ENCODE assay signal across 8 cellular contexts in the genomic region with DNA sequence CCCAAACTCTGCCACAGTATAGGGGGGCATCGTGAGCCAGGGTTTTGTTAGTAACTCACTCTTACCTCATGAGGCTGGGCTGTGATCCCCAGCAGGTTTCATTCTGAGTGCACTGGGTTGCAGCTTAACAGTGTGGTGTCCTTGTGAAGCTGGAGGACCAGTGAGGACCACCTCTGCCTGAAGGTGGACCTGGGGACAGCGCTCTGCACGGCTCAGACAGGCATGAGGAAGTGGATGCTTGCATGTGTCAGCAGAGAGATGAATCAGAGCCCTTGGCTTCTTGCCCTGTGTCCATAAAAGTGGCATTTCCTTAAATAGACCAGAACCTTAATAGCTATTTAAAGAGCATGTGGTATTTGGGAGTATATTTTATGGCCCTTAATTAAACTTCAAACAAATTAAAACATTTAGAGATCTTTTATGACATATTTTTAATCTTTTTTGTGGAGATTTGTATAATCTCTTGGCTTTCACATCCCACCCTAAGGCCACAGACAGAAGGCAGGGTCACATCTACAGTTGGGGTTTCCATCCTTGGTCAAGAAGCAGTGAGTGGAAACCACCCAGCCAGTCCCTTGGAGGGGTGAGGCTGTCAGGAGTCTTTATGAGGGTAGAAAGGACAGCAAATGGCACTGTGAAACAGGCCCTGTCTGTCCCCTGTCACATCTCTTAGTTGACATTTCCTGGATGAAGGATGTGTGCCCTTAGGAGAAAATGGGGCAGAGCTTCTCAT. TPM values are rescaled to one million over a fixed set of nuclear protein-coding genes. Genes with fewer than 3 reads are reported as not detected.
A peak's percentile ranks its signal among the peaks of the same experiment; 100 is the strongest.
DNase-seq lines count a peak whose midpoint lies in the region; ATAC-seq and TF ChIP-seq lines count a peak whose summit lies in the region.

No MANE protein-coding gene starts in this region.

- WGBS in suprapubic skin = 12% methylated on average over 3 of the region's 3 CpGs

- H3K27ac Mint-ChIP-seq in MCF 10A (ENCODE audit: low read depth, unreplicated experiment) = peak overlapping the region; percentile 4

- TF ChIP-seq POLR2A in suprapubic skin (IDR thresholded peaks at IDR 0.05) = no peak

- no peak overlapping the region for H3K4me3 ChIP-seq in suprapubic skin

- H3K4me3 Mint-ChIP-seq in MCF 10A (ENCODE audit: unreplicated experiment) = no peak overlapping the region

- peaks cover 20% of the 10 kb centered on the region for H3K36me3 Mint-ChIP-seq in MCF 10A (ENCODE audit: insufficient read depth, unreplicated experiment)

- H3K27me3 ChIP-seq in layer of hippocampus (ENCODE audit: control insufficient read depth, insufficient read depth, low read length) (no peaks in the 10 kb centered on the region), suprapubic skin (no peaks in the 10 kb centered on the region)

- ATAC-seq in GM18868 (IDR thresholded peaks at IDR 0.05; ENCODE audit: unreplicated experiment) = no peak

- H3K4me1 Mint-ChIP-seq in MCF 10A (ENCODE audit: insufficient read depth, unreplicated experiment) = peaks cover 16% of the 10 kb centered on the region

- BruUV-seq in MCF 10A (replicated peaks; lab: Mats Ljungman, UMichigan) = no TSS peak

- H3K36me3 ChIP-seq in suprapubic skin = peaks cover 12% of the 10 kb centered on the region

- DNase-seq in ACHN = peak; percentile 82
- DNase-seq in GM13976 (ENCODE audit: low spot score) = peak; percentile 53
- DNase-seq in NCI-H774 (lab: John Stamatoyannopoulos, UW) = peak; percentile 63
- peak; percentile 88 for DNase-seq in MCF 10A (ENCODE audit: unreplicated experiment)
- peak in 1 of 2 donors; percentile 82 for DNase-seq in suprapubic skin (ENCODE audit: low spot score in 2 of 2)
- DNase-seq in cerebellar nuclear complex (lab: John Stamatoyannopoulos, UW) = no peak

- no peaks in the 10 kb centered on the region for H3K27me3 Mint-ChIP-seq in MCF 10A (ENCODE audit: insufficient read depth, unreplicated experiment)

- POLR2A ChIA-PET in MCF 10A (lab: Yijun Ruan, JAX) = interaction anchor here (0.6 to 1.4 kb wide), 2 partner anchors 14 to 202 kb away, joined by 3 read pairs; no protein-coding TSS in a partner anchor

- TF ChIP-seq EP300 in suprapubic skin (IDR thresholded peaks at IDR 0.05) = no peak

- no peaks in the 10 kb centered on the region for H3K9me3 Mint-ChIP-seq in MCF 10A (ENCODE audit: unreplicated experiment)

- TF ChIP-seq CTCF in GM13976 (IDR thresholded peaks at IDR 0.05; ENCODE audit: borderline replicate concordance, control extremely low read depth, extremely low read depth, insufficient read depth, missing control alignments) (no peak), MCF 10A (IDR thresholded peaks at IDR 0.05; ENCODE audit: unreplicated experiment) (no peak), suprapubic skin (IDR thresholded peaks at IDR 0.05) (no peak)

- H3K27ac ChIP-seq in layer of hippocampus (ENCODE audit: low read depth, low read length) (peak overlapping the region; percentile 69), suprapubic skin (peak overlapping the region; percentile 17)

- CTCF ChIA-PET in MCF 10A (lab: Yijun Ruan, JAX) = interaction anchor here (0.7 to 1.9 kb wide), 2 partner anchors 23 to 120 kb away, joined by 3 to 9 read pairs; no protein-coding TSS in a partner anchor

- in situ Hi-C loops in ACHN (cut with HindIII; ENCODE audit: low pct_ligation_motif_present, low pct_unique_long_range_greater_than_20kb, low sequenced_read_pairs) (loop anchor here (25.0 kb wide), 1 partner anchor 110 kb away; no protein-coding TSS in a partner anchor), GM13976 (cut with MboI; ENCODE audit: low sequenced_read_pairs, unreplicated experiment) (no loop called here)

- H3K4me1 ChIP-seq in suprapubic skin = peaks cover 29% of the 10 kb centered on the region

- no peaks in the 10 kb centered on the region for H3K9me3 ChIP-seq in suprapubic skin

- intact Hi-C loops in MCF 10A (cut with micrococcal nuclease) = no loop called here

RNA-seq across cellular contexts. Expression of a gene that starts 24.8 kb away (rescaled TPM):
- total RNA-seq in MCF 10A (2022) (0.96 and 1.4 TPM in 2 replicates), suprapubic skin (1 to 10 TPM; 2.2 to 5.1 (median 3.4) TPM)

Comparison
In these comparisons a context has a peak if more than half of its experiments do, and no peak if none do; other contexts are left out.
1. DNase-seq: peak in ACHN (single experiment), GM13976 (single experiment), NCI-H774 (single experiment) and MCF 10A (single experiment); none in cerebellar nuclear complex (0 of 2).